In genomic region chr15:72912121-72912520, GRCh38 we compare ENCODE assay signal across 19 cellular contexts.
"Had no signal": no experiment of that assay in that cellular context is flagged by ENCODE, and none has a peak within 500 bp of the region (broad histone marks: within the 10 kb centered on the region; RNA-seq: fewer than 3 reads in every experiment).

No MANE protein-coding gene starts in this region.

- H3K27ac ChIP-seq: heart right ventricle, left lung, lower lobe of right lung, psoas muscle, right lobe of liver, tibial artery, upper lobe of right lung, vagina had no signal

- H3K36me3 ChIP-seq: heart right ventricle, left lung, lower lobe of right lung, right lobe of liver, tibial artery, upper lobe of right lung, vagina had no signal

- H3K9me3 Mint-ChIP-seq: memory B cell; naive thymus-derived CD4-positive, alpha-beta T cell; nephron progenitor cell; stimulated activated memory B cell treated with anti-CD40 and anti-IgM and Interleukin-4, amounts not matched to agents 10 μg/mL and 1 μg/mL and 100 μg/mL, for 72 hours; stimulated activated naive CD8-positive, alpha-beta T cell treated with anti-CD3 and anti-CD28 coated beads, Interleukin-15, Interleukin-2, amounts not matched to agents 100 ng/mL and 50 ng/mL, for 24 hours had no signal

- H3K4me3 Mint-ChIP-seq: memory B cell; naive thymus-derived CD4-positive, alpha-beta T cell; nephron progenitor cell; stimulated activated memory B cell treated with anti-CD40 and anti-IgM and Interleukin-4, amounts not matched to agents 10 μg/mL and 1 μg/mL and 100 μg/mL, for 72 hours; stimulated activated naive CD8-positive, alpha-beta T cell treated with anti-CD3 and anti-CD28 coated beads, Interleukin-15, Interleukin-2, amounts not matched to agents 100 ng/mL and 50 ng/mL, for 24 hours had no signal

- H3K4me1 ChIP-seq: left lung, lower lobe of right lung, psoas muscle, right lobe of liver, tibial artery, upper lobe of right lung, vagina had no signal

- H3K4me3 ChIP-seq: heart right ventricle, left lung, lower lobe of right lung, psoas muscle, right lobe of liver, tibial artery, upper lobe of right lung, vagina had no signal

- H3K27ac Mint-ChIP-seq: memory B cell; naive thymus-derived CD4-positive, alpha-beta T cell; nephron progenitor cell; stimulated activated memory B cell treated with anti-CD40 and anti-IgM and Interleukin-4, amounts not matched to agents 10 μg/mL and 1 μg/mL and 100 μg/mL, for 72 hours; stimulated activated naive CD8-positive, alpha-beta T cell treated with anti-CD3 and anti-CD28 coated beads, Interleukin-15, Interleukin-2, amounts not matched to agents 100 ng/mL and 50 ng/mL, for 24 hours had no signal

- H3K4me1 Mint-ChIP-seq: memory B cell; stimulated activated memory B cell treated with anti-CD40 and anti-IgM and Interleukin-4, amounts not matched to agents 10 μg/mL and 1 μg/mL and 100 μg/mL, for 72 hours had no signal

- H3K36me3 Mint-ChIP-seq: memory B cell; naive thymus-derived CD4-positive, alpha-beta T cell; stimulated activated memory B cell treated with anti-CD40 and anti-IgM and Interleukin-4, amounts not matched to agents 10 μg/mL and 1 μg/mL and 100 μg/mL, for 72 hours had no signal

- H3K9me3 ChIP-seq: heart right ventricle, left lung, lower lobe of right lung, psoas muscle, right lobe of liver, tibial artery, upper lobe of right lung, vagina had no signal

- H3K27me3 ChIP-seq: left lung, right lobe of liver, tibial artery, upper lobe of right lung, vagina had no signal

- DNase-seq: effector memory CD4-positive, alpha-beta T cell; heart right ventricle; hypothalamus; left lung; lower lobe of right lung; midbrain; naive thymus-derived CD4-positive, alpha-beta T cell; nephron progenitor cell; psoas muscle; retina; right lobe of liver; stimulated activated CD4-positive, alpha-beta T cell treated with anti-CD3 and anti-CD28 coated beads, Interleukin-4, amount 100 ng/mL, for 1 hour; tibial artery; upper lobe of right lung had no signal

- ATAC-seq: esophagus mucosa; heart right ventricle; left lung; lower lobe of right lung; naive thymus-derived CD4-positive, alpha-beta T cell; psoas muscle; right lobe of liver; stimulated activated memory B cell treated with anti-CD40 and anti-IgM and Interleukin-4, amounts not matched to agents 10 μg/mL and 1 μg/mL and 100 μg/mL, for 72 hours; upper lobe of right lung had no signal
